ENCODE assay signal across 1 cellular context in genomic region chr20:33697129-33697528, GRCh38.
TF ChIP-seq lines count a peak whose summit lies in the region.

No MANE protein-coding gene starts in this region.

TF ChIP-seq in H1, 55 proteins besides CTCF, POLR2A, EP300 and RAD21:
- TF ChIP-seq CTBP2 (IDR thresholded peaks at IDR 0.05; ENCODE audit: borderline replicate concordance, insufficient read depth, insufficient read length, low read length) (no peak), TBP (IDR thresholded peaks at IDR 0.05; ENCODE audit: low read depth, low read length) (no peak), SIRT6 (IDR thresholded peaks at IDR 0.05; ENCODE audit: low read length) (no peak), TCF12 (IDR thresholded peaks at IDR 0.05; ENCODE audit: low read depth, low read length) (no peak)
